Comparison of ENCODE assay signal across 8 cellular contexts in genomic region chr3:16884084-16884747, GRCh38. TPM values are rescaled to one million over a fixed set of nuclear protein-coding genes. Genes with fewer than 3 reads are reported as not detected.
DNase-seq lines count a peak whose midpoint lies in the region; ATAC-seq and TF ChIP-seq lines count a peak whose summit lies in the region.

No MANE protein-coding gene starts in this region.

- no peak for TF ChIP-seq CTCF in WI38 (IDR thresholded peaks at IDR 0.05; ENCODE audit: low read depth, low read length)

- DNase-seq in Ammon's horn (ENCODE audit: low spot score) (peak; percentile 41), left colon (peak; percentile 58 to 82), SIG-M5 treated with dmso at 0.1 percent for 504 hours (lab: John Stamatoyannopoulos, UW; ENCODE audit: unreplicated experiment) (no peak)
- peak; percentile 56 for DNase-seq in central memory CD4-positive, alpha-beta T cell
- peak; percentile 76 for DNase-seq in stimulated activated CD4-positive, alpha-beta T cell treated with anti-CD3 and anti-CD28 coated beads, Interleukin-4, amount 100 ng/mL, for 24 hours

- ATAC-seq in GM19328 (IDR thresholded peaks at IDR 0.05; ENCODE audit: unreplicated experiment): peak; percentile 30
- peak; percentile 19 for ATAC-seq in HG03469 (IDR thresholded peaks at IDR 0.05; ENCODE audit: unreplicated experiment)
- ATAC-seq in left colon: peak; percentile 69

- H3K4me3 ChIP-seq in WI38 (ENCODE audit: low read depth, low read length): peak overlapping the region; percentile 53

- intact Hi-C loops in left colon (cut with DNase I, micrococcal nuclease): no loop called here

RNA-seq across cellular contexts. Expression of gene PLCL2, which starts 0.5 kb away (rescaled TPM):
- total RNA-seq in left colon: 10 to 100 TPM; 15.3 to 28.7 TPM

Comparison
In these comparisons a context has a peak if more than half of its experiments do, and no peak if none do; other contexts are left out.
1. ATAC-seq: peak in every context shown above with its lines; median percentile 69 in left colon; 30 in GM19328; 19 in HG03469.